Comparison of ENCODE assay signal across 1 cellular context in genomic region chr1:219209578-219209977, GRCh38.
TF ChIP-seq lines count a peak whose summit lies in the region.

No MANE protein-coding gene starts in this region.

TF ChIP-seq in IMR-90, 13 proteins besides CTCF, POLR2A, EP300 and RAD21 (continued from another document):
- TF ChIP-seq, protein P1, sequence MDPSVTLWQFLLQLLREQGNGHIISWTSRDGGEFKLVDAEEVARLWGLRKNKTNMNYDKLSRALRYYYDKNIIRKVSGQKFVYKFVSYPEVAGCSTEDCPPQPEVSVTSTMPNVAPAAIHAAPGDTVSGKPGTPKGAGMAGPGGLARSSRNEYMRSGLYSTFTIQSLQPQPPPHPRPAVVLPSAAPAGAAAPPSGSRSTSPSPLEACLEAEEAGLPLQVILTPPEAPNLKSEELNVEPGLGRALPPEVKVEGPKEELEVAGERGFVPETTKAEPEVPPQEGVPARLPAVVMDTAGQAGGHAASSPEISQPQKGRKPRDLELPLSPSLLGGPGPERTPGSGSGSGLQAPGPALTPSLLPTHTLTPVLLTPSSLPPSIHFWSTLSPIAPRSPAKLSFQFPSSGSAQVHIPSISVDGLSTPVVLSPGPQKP (IDR thresholded peaks at IDR 0.05; ENCODE audit: borderline replicate concordance, low read depth, low read length): no peak
- TF ChIP-seq RFX5 (IDR thresholded peaks at IDR 0.05; ENCODE audit: low read depth, low read length) (no peak), CHD1 (IDR thresholded peaks at IDR 0.05; ENCODE audit: low read depth, low read length) (no peak), BHLHE40 (IDR thresholded peaks at IDR 0.05; ENCODE audit: low read depth, low read length) (no peak)
TF ChIP-seq in IMR-90: peak in this region for 0.
